In genomic region chr14:74763803-74764531, GRCh38 we compare ENCODE assay signal across 8 cellular contexts. TPM values are rescaled to one million over a fixed set of nuclear protein-coding genes. Genes with fewer than 3 reads are reported as not detected.
DNase-seq lines count a peak whose midpoint lies in the region; ATAC-seq lines count a peak whose summit lies in the region.

No MANE protein-coding gene starts in this region.

- H3K9me3 ChIP-seq in mesodermal cell (ENCODE audit: control insufficient read depth, low read length): no peaks in the 10 kb centered on the region

- H3K4me1 ChIP-seq in mesodermal cell (ENCODE audit: control insufficient read depth, insufficient read depth, low read length, poor library complexity, severe bottlenecking): peaks cover 11% of the 10 kb centered on the region

- peak overlapping the region; percentile 94 for H3K4me3 ChIP-seq in mesodermal cell (ENCODE audit: extremely low read depth, insufficient read depth, low read length, poor library complexity, severe bottlenecking)

- H3K27me3 Mint-ChIP-seq in T-helper 1 cell treated with Interleukin-12 subunit alpha and Interleukin-12 subunit beta and Interleukin-4 antibody, amounts not matched to agents 30 μg/mL and 1 μg/mL, for 36 hours (ENCODE audit: low read depth): no peaks in the 10 kb centered on the region

- H3K27ac Mint-ChIP-seq in T-helper 1 cell treated with Interleukin-12 subunit alpha and Interleukin-12 subunit beta and Interleukin-4 antibody, amounts not matched to agents 30 μg/mL and 1 μg/mL, for 36 hours: peak overlapping the region; percentile 90

- DNase-seq in NCI-H1092 (lab: John Stamatoyannopoulos, UW) (peak; percentile 50), NCI-H1092 treated with DMSO at 0.1 percent for 48 hours (lab: John Stamatoyannopoulos, UW) (no peak), dermis blood vessel endothelial cell (peak; percentile 43), NCI-H2029 (lab: John Stamatoyannopoulos, UW) (no peak)

- peaks cover 30% of the 10 kb centered on the region for H3K36me3 Mint-ChIP-seq in T-helper 1 cell treated with Interleukin-12 subunit alpha and Interleukin-12 subunit beta and Interleukin-4 antibody, amounts not matched to agents 30 μg/mL and 1 μg/mL, for 36 hours (ENCODE audit: low read depth)

- peaks cover 28% of the 10 kb centered on the region for H3K36me3 ChIP-seq in mesodermal cell (ENCODE audit: control insufficient read depth, insufficient read depth, low read length)

- 1 to 3% methylated on average over 12 to 14 of the region's 19 CpGs for WGBS in mesodermal cell (ENCODE audit: insufficient coverage in 2 of 2), 2 experiments

- H3K27ac ChIP-seq in mesodermal cell (ENCODE audit: low read depth, low read length, severe bottlenecking) (peak overlapping the region; percentile 88), temporal lobe (ENCODE audit: low read depth, low read length) (peak overlapping the region; percentile 36)

- peaks cover 50% of the 10 kb centered on the region for H3K4me1 Mint-ChIP-seq in T-helper 1 cell treated with Interleukin-12 subunit alpha and Interleukin-12 subunit beta and Interleukin-4 antibody, amounts not matched to agents 30 μg/mL and 1 μg/mL, for 36 hours (ENCODE audit: low read depth)

- ATAC-seq in GM19455 (IDR thresholded peaks at IDR 0.05; ENCODE audit: unreplicated experiment): no peak

- H3K9me3 Mint-ChIP-seq in T-helper 1 cell treated with Interleukin-12 subunit alpha and Interleukin-12 subunit beta and Interleukin-4 antibody, amounts not matched to agents 30 μg/mL and 1 μg/mL, for 36 hours: no peaks in the 10 kb centered on the region

- H3K4me3 Mint-ChIP-seq in T-helper 1 cell treated with Interleukin-12 subunit alpha and Interleukin-12 subunit beta and Interleukin-4 antibody, amounts not matched to agents 30 μg/mL and 1 μg/mL, for 36 hours: peak overlapping the region; percentile 97

RNA-seq across cellular contexts. Expression of gene YLPM1, which starts 0.9 kb away (rescaled TPM):
- 32.3 and 45.9 TPM in 2 replicates for total RNA-seq in dermis blood vessel endothelial cell
- 35.9 TPM for polyA plus RNA-seq in mesodermal cell (2013, experiment 1 of 2)
- polyA plus RNA-seq in mesodermal cell (2013, experiment 2 of 2): 35.3 TPM
- total RNA-seq in temporal lobe: 96.1 TPM

RNA-seq across cellular contexts. Expression of gene FCF1, which starts 51.0 kb away (rescaled TPM):
- total RNA-seq in dermis blood vessel endothelial cell (29.6 and 52.5 TPM in 2 replicates), temporal lobe (20.2 TPM)
- polyA plus RNA-seq in mesodermal cell (2013, experiment 1 of 2): 47.9 TPM
- 46.9 TPM for polyA plus RNA-seq in mesodermal cell (2013, experiment 2 of 2)

RNA-seq across cellular contexts. Expression of gene AREL1, which starts 51.1 kb away (rescaled TPM):
- total RNA-seq in dermis blood vessel endothelial cell (27.6 and 33.9 TPM in 2 replicates), temporal lobe (36.1 TPM)
- polyA plus RNA-seq in mesodermal cell (2013, experiment 1 of 2): 24.2 TPM
- polyA plus RNA-seq in mesodermal cell (2013, experiment 2 of 2): 21.9 TPM

Comparison
In these comparisons a context has a peak if more than half of its experiments do, and no peak if none do; other contexts are left out.
1. DNase-seq: peak in NCI-H1092 (single experiment) and dermis blood vessel endothelial cell (single experiment); none in NCI-H1092 treated with DMSO at 0.1 percent for 48 hours (single experiment) and NCI-H2029 (single experiment).